ENCODE assay signal across 26 cellular contexts in genomic region chr10:94307046-94307615, GRCh38.
"Had no signal": no experiment of that assay in that cellular context is flagged by ENCODE, and none has a peak within 500 bp of the region (broad histone marks: within the 10 kb centered on the region; RNA-seq: fewer than 3 reads in every experiment).

No MANE protein-coding gene starts in this region.

- ATAC-seq: left cardiac atrium; lower lobe of right lung; natural killer cell treated with Interleukin-12 subunit alpha and Interleukin-12 subunit beta and Interleukin-15 and Interleukin-18, amount 100 ng/mL, for 72 hours; pancreas; right cardiac atrium; stimulated activated effector memory CD8-positive, alpha-beta T cell treated with anti-CD3 and anti-CD28 coated beads, Interleukin-12 subunit alpha, Interleukin-12 subunit beta, amount 100 ng/mL, for 72 hours; stimulated activated naive CD8-positive, alpha-beta T cell treated with anti-CD3 and anti-CD28 coated beads, Interleukin-15, Interleukin-2, amounts not matched to agents 100 U/mL and 50 U/mL, for 24 hours had no signal

- H3K4me1 Mint-ChIP-seq: memory B cell; mesothelial cell of epicardium; neural progenitor cell; stimulated activated effector memory CD8-positive, alpha-beta T cell treated with anti-CD3 and anti-CD28 coated beads, Interleukin-12 subunit alpha, Interleukin-12 subunit beta, amount 100 ng/mL, for 72 hours had no signal

- H3K9ac ChIP-seq: neural progenitor cell had no signal

- H3K36me3 ChIP-seq: colonic mucosa, esophagus squamous epithelium, neural progenitor cell, suprapubic skin had no signal

- H3K4me3 Mint-ChIP-seq: immature natural killer cell; memory B cell; mesothelial cell of epicardium; natural killer cell treated with Interleukin-12 subunit alpha and Interleukin-12 subunit beta and Interleukin-15 and Interleukin-18, amount 100 ng/mL, for 72 hours; neural progenitor cell; stimulated activated effector memory CD8-positive, alpha-beta T cell treated with anti-CD3 and anti-CD28 coated beads, Interleukin-12 subunit alpha, Interleukin-12 subunit beta, amount 100 ng/mL, for 72 hours; type B pancreatic cell had no signal

- H3K27me3 ChIP-seq: colonic mucosa, dorsolateral prefrontal cortex, neural progenitor cell, pancreas, suprapubic skin, thyroid gland had no signal

- H3K27ac Mint-ChIP-seq: immature natural killer cell; memory B cell; mesothelial cell of epicardium; natural killer cell treated with Interleukin-12 subunit alpha and Interleukin-12 subunit beta and Interleukin-15 and Interleukin-18, amount 100 ng/mL, for 72 hours; neural progenitor cell; progenitor cell of endocrine pancreas; stimulated activated effector memory CD8-positive, alpha-beta T cell treated with anti-CD3 and anti-CD28 coated beads, Interleukin-12 subunit alpha, Interleukin-12 subunit beta, amount 100 ng/mL, for 72 hours; type B pancreatic cell had no signal

- H3K9me3 Mint-ChIP-seq: memory B cell; mesothelial cell of epicardium; natural killer cell treated with Interleukin-12 subunit alpha and Interleukin-12 subunit beta and Interleukin-15 and Interleukin-18, amount 100 ng/mL, for 72 hours; neural progenitor cell; stimulated activated effector memory CD8-positive, alpha-beta T cell treated with anti-CD3 and anti-CD28 coated beads, Interleukin-12 subunit alpha, Interleukin-12 subunit beta, amount 100 ng/mL, for 72 hours; type B pancreatic cell had no signal

- H3K4me2 ChIP-seq: neural progenitor cell had no signal

- H3K4me1 ChIP-seq: colonic mucosa, esophagus squamous epithelium, left ventricle myocardium inferior, lower lobe of right lung, neural progenitor cell, pancreas, suprapubic skin, thyroid gland had no signal

- H3K4me3 ChIP-seq: colonic mucosa, dorsolateral prefrontal cortex, esophagus squamous epithelium, left ventricle myocardium inferior, lower lobe of right lung, neural progenitor cell, pancreas, suprapubic skin, thyroid gland had no signal

- H3K27ac ChIP-seq: colonic mucosa, dorsolateral prefrontal cortex, esophagus squamous epithelium, left ventricle myocardium inferior, lower lobe of right lung, neural progenitor cell, pancreas, suprapubic skin, thyroid gland had no signal

- DNase-seq: colonic mucosa; dorsolateral prefrontal cortex; effector CD8-positive, alpha-beta T cell; esophagus squamous epithelium; foreskin fibroblast; immature natural killer cell; left cardiac atrium; left ventricle myocardium inferior; lower lobe of right lung; nucleus accumbens; pancreas; right cardiac atrium; stimulated activated CD4-positive, alpha-beta T cell treated with anti-CD3 and anti-CD28 coated beads, Interleukin-4, amount 100 ng/mL, for 1 hour; stimulated activated CD8-positive, alpha-beta memory T cell treated with anti-CD3 and anti-CD28 coated beads, Interleukin-4, amount 100 ng/mL, for 48 hours; stimulated activated naive CD8-positive, alpha-beta T cell treated with anti-CD3 and anti-CD28 coated beads, Interleukin-15, Interleukin-2, amounts not matched to agents 100 U/mL and 50 U/mL, for 24 hours; thyroid gland had no signal

- H3K9me3 ChIP-seq: colonic mucosa, esophagus squamous epithelium, left ventricle myocardium inferior, lower lobe of right lung, pancreas, suprapubic skin, thyroid gland had no signal

- FAIRE-seq: keratinocyte, pancreas, urothelium cell line had no signal

- H3K27me3 Mint-ChIP-seq: progenitor cell of endocrine pancreas, type B pancreatic cell had no signal

- H2AFZ ChIP-seq: neural progenitor cell had no signal

- H3K36me3 Mint-ChIP-seq: immature natural killer cell; mesothelial cell of epicardium; natural killer cell treated with Interleukin-12 subunit alpha and Interleukin-12 subunit beta and Interleukin-15 and Interleukin-18, amount 100 ng/mL, for 72 hours; neural progenitor cell; stimulated activated effector memory CD8-positive, alpha-beta T cell treated with anti-CD3 and anti-CD28 coated beads, Interleukin-12 subunit alpha, Interleukin-12 subunit beta, amount 100 ng/mL, for 72 hours; type B pancreatic cell had no signal
